ENCODE assay signal across 19 cellular contexts in genomic region chr11:92844197-92844596, GRCh38.
"Had no signal": no experiment of that assay in that cellular context is flagged by ENCODE, and none has a peak within 500 bp of the region (broad histone marks: within the 10 kb centered on the region; RNA-seq: fewer than 3 reads in every experiment).

No MANE protein-coding gene starts in this region.

- H3K4me2 ChIP-seq: KMS-11 had no signal

- H3K36me3 Mint-ChIP-seq: IgD-negative memory B cell had no signal

- H3K36me3 ChIP-seq: SJCRH30 had no signal

- H3K4me1 Mint-ChIP-seq: IgD-negative memory B cell had no signal

- H3K27me3 ChIP-seq: SJCRH30 had no signal

- H3K4me1 ChIP-seq: SJCRH30 had no signal

- H3K9me3 ChIP-seq: SJCRH30 had no signal

- H3K27ac Mint-ChIP-seq: IgD-negative memory B cell had no signal

- H3K27me3 Mint-ChIP-seq: IgD-negative memory B cell had no signal

- H3K9me3 Mint-ChIP-seq: IgD-negative memory B cell had no signal

- H3K27ac ChIP-seq: HL-60, KMS-11, RWPE1, SJCRH30 had no signal

- H3K4me3 ChIP-seq: K562, SJCRH30 had no signal

- H3K4me3 Mint-ChIP-seq: IgD-negative memory B cell had no signal

- FAIRE-seq: HTR-8/SVneo, K562 had no signal

- DNase-seq: Kasumi-1; MM.1S; NCI-H1092 treated with DMSO at 0.1 percent for 48 hours; NCI-H1436; NCI-H2029; NCI-H2081 treated with DMSO at 0.1 percent for 48 hours; NCI-H2171; NCI-H226; NCI-H446; NCI-H82; NK-92 treated with Interleukin-12 subunit alpha and Interleukin-12 subunit beta, amount 100 ng/mL, for 24 hours; PC-3; SJCRH30 had no signal

- H3K9ac ChIP-seq: KMS-11 had no signal
